Comparison of ENCODE assay signal across 28 cellular contexts in genomic region chr2:98167916-98168315, GRCh38.
"Had no signal": no experiment of that assay in that cellular context is flagged by ENCODE, and none has a peak within 500 bp of the region (broad histone marks: within the 10 kb centered on the region; RNA-seq: fewer than 3 reads in every experiment).

No MANE protein-coding gene starts in this region.

- H3K27ac ChIP-seq: colonic mucosa, epithelial cell of prostate, esophagus squamous epithelium, gastrocnemius medialis, left lung, lower lobe of right lung had no signal

- H3K9me3 Mint-ChIP-seq: effector memory CD8-positive, alpha-beta T cell; endodermal cell had no signal

- DNase-seq: colonic mucosa; cortex of kidney; effector CD8-positive, alpha-beta T cell; effector memory CD8-positive, alpha-beta T cell; erythroblast; esophagus squamous epithelium; foreskin fibroblast; foreskin melanocyte; gastrocnemius medialis; glutamatergic neuron; head of caudate nucleus; heart right ventricle; hippocampal formation; left cardiac atrium; left lung; left ventricle myocardium superior; lower lobe of right lung; mesenchymal stem cell; mucosa of descending colon; naive B cell had no signal

- H3K4me1 ChIP-seq: colonic mucosa, left lung, lower lobe of right lung had no signal

- H3K27ac Mint-ChIP-seq: dendritic cell treated with granulocyte-macrophage colony-stimulating factor and Interleukin-4, amounts not matched to agents 40 ng/mL and 50 ng/mL, for 4 days; effector memory CD8-positive, alpha-beta T cell; endodermal cell had no signal

- FAIRE-seq: endometrium, islet of Langerhans, keratinocyte had no signal

- ATAC-seq: effector memory CD8-positive, alpha-beta T cell; esophagus mucosa; gastrocnemius medialis; heart right ventricle; left cardiac atrium; left lung; left ventricle myocardium superior; lower lobe of right lung; mucosa of descending colon had no signal

- H3K4me3 Mint-ChIP-seq: dendritic cell treated with granulocyte-macrophage colony-stimulating factor and Interleukin-4, amounts not matched to agents 40 ng/mL and 50 ng/mL, for 4 days; effector memory CD8-positive, alpha-beta T cell; endodermal cell; mesothelial cell of epicardium; naive B cell had no signal

- H3K9me3 ChIP-seq: colonic mucosa, esophagus squamous epithelium, gastrocnemius medialis, heart right ventricle, left lung, lower lobe of right lung, mucosa of descending colon had no signal

- H3K36me3 ChIP-seq: colonic mucosa, esophagus squamous epithelium, gastrocnemius medialis, heart right ventricle, left lung, lower lobe of right lung had no signal

- H3K27me3 ChIP-seq: colonic mucosa, esophagus squamous epithelium, gastrocnemius medialis had no signal

- H3K4me3 ChIP-seq: colonic mucosa, esophagus squamous epithelium, gastrocnemius medialis, heart right ventricle, left lung, lower lobe of right lung, mucosa of descending colon had no signal

- H3K36me3 Mint-ChIP-seq: mesothelial cell of epicardium had no signal
